Comparison of ENCODE assay signal across 1 cellular context in genomic region chr2:241771286-241772062, GRCh38.
TF ChIP-seq lines count a peak whose summit lies in the region.

No MANE protein-coding gene starts in this region.

TF ChIP-seq in HepG2, 621 proteins besides CTCF, POLR2A, EP300 and RAD21 (continued from another document and continues in another):
- TF ChIP-seq CREM (IDR thresholded peaks at IDR 0.05): peak; percentile 17; the same call in 1 of the 2 replicates
- no peak; the same call in 1 of the 2 replicates for TF ChIP-seq CREM (CRISPR knock-in tag; IDR thresholded peaks at IDR 0.05)
- TF ChIP-seq ZNF703 (CRISPR knock-in tag; IDR thresholded peaks at IDR 0.05; ENCODE audit: borderline replicate concordance): peak; percentile 18; the same call in 1 of the 2 replicates
- TF ChIP-seq DMAP1 (CRISPR knock-in tag; IDR thresholded peaks at IDR 0.05): peak; percentile 96
- TF ChIP-seq, protein P1, sequence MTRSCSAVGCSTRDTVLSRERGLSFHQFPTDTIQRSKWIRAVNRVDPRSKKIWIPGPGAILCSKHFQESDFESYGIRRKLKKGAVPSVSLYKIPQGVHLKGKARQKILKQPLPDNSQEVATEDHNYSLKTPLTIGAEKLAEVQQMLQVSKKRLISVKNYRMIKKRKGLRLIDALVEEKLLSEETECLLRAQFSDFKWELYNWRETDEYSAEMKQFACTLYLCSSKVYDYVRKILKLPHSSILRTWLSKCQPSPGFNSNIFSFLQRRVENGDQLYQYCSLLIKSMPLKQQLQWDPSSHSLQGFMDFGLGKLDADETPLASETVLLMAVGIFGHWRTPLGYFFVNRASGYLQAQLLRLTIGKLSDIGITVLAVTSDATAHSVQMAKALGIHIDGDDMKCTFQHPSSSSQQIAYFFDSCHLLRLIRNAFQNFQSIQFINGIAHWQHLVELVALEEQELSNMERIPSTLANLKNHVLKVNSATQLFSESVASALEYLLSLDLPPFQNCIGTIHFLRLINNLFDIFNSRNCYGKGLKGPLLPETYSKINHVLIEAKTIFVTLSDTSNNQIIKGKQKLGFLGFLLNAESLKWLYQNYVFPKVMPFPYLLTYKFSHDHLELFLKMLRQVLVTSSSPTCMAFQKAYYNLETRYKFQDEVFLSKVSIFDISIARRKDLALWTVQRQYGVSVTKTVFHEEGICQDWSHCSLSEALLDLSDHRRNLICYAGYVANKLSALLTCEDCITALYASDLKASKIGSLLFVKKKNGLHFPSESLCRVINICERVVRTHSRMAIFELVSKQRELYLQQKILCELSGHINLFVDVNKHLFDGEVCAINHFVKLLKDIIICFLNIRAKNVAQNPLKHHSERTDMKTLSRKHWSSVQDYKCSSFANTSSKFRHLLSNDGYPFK (CRISPR knock-in tag; IDR thresholded peaks at IDR 0.05; ENCODE audit: borderline replicate concordance): peak; percentile 64; the same call in 1 of the 2 replicates
- peak; percentile 96 for TF ChIP-seq ZNF446 (CRISPR knock-in tag; IDR thresholded peaks at IDR 0.05)
- no peak; the same call in 1 of the 2 replicates for TF ChIP-seq ZNF160 (CRISPR knock-in tag; IDR thresholded peaks at IDR 0.05)
- no peak for TF ChIP-seq SRSF9 (IDR thresholded peaks at IDR 0.05; ENCODE audit: borderline replicate concordance, insufficient read depth, low read depth, low read length, poor library complexity, severe bottlenecking)
- no peak for TF ChIP-seq ZNF251 (CRISPR knock-in tag; IDR thresholded peaks at IDR 0.05)
- TF ChIP-seq GFI1 (CRISPR knock-in tag; IDR thresholded peaks at IDR 0.05; ENCODE audit: borderline replicate concordance): 0 out of 2 replicates have a peak, but pooled peaks have one; percentile 68
- TF ChIP-seq, protein P2, sequence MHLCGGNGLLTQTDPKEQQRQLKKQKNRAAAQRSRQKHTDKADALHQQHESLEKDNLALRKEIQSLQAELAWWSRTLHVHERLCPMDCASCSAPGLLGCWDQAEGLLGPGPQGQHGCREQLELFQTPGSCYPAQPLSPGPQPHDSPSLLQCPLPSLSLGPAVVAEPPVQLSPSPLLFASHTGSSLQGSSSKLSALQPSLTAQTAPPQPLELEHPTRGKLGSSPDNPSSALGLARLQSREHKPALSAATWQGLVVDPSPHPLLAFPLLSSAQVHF (CRISPR knock-in tag; IDR thresholded peaks at IDR 0.05): peak; percentile 88; the same call in 1 of the 2 replicates
- TF ChIP-seq ZNF501 (CRISPR knock-in tag; IDR thresholded peaks at IDR 0.05): peak; percentile 33; the same call in 1 of the 2 replicates
- TF ChIP-seq ARID2 (CRISPR knock-in tag; IDR thresholded peaks at IDR 0.05; ENCODE audit: borderline replicate concordance): no peak; the same call in 1 of the 2 replicates
- peak; percentile 85 for TF ChIP-seq ZFAT (CRISPR knock-in tag; conservative IDR thresholded peaks at IDR 0.05)
- TF ChIP-seq SMYD3 (CRISPR knock-in tag; IDR thresholded peaks at IDR 0.05): peak; percentile 76; the same call in 1 of the 2 replicates
- 0 out of 2 replicates have a peak, but pooled peaks have one; percentile 10 for TF ChIP-seq ZKSCAN1 (IDR thresholded peaks at IDR 0.05; ENCODE audit: low read length)
- TF ChIP-seq ZNF383 (CRISPR knock-in tag; IDR thresholded peaks at IDR 0.05; ENCODE audit: borderline replicate concordance): no peak
- peak; percentile 77 for TF ChIP-seq AGO1 (IDR thresholded peaks at IDR 0.05; ENCODE audit: low read depth, low read length, poor library complexity, severe bottlenecking)
- no peak for TF ChIP-seq ZNF121 (CRISPR knock-in tag; IDR thresholded peaks at IDR 0.05)
- TF ChIP-seq FOXK1 (CRISPR knock-in tag; IDR thresholded peaks at IDR 0.05; ENCODE audit: borderline replicate concordance, low read depth): no peak; the same call in 1 of the 2 replicates
- TF ChIP-seq TEF (CRISPR knock-in tag; IDR thresholded peaks at IDR 0.05): peak; percentile 74
- TF ChIP-seq, protein P3, sequence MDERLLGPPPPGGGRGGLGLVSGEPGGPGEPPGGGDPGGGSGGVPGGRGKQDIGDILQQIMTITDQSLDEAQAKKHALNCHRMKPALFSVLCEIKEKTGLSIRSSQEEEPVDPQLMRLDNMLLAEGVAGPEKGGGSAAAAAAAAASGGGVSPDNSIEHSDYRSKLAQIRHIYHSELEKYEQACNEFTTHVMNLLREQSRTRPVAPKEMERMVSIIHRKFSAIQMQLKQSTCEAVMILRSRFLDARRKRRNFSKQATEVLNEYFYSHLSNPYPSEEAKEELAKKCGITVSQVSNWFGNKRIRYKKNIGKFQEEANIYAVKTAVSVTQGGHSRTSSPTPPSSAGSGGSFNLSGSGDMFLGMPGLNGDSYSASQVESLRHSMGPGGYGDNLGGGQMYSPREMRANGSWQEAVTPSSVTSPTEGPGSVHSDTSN (CRISPR knock-in tag; IDR thresholded peaks at IDR 0.05): no peak
- TF ChIP-seq RARA (CRISPR knock-in tag; IDR thresholded peaks at IDR 0.05): peak; percentile 40
- TF ChIP-seq RBFOX2 (IDR thresholded peaks at IDR 0.05; ENCODE audit: low read depth, low read length): peak; percentile 94
- peak; percentile 67 for TF ChIP-seq TBX2 (CRISPR knock-in tag; IDR thresholded peaks at IDR 0.05; ENCODE audit: borderline replicate concordance)
- peak; percentile 1; the same call in 1 of the 2 replicates for TF ChIP-seq PPARG (CRISPR knock-in tag; conservative IDR thresholded peaks at IDR 0.05)
- TF ChIP-seq MXD1 (CRISPR knock-in tag; IDR thresholded peaks at IDR 0.05): peak; percentile 91; the same call in 1 of the 2 replicates
- TF ChIP-seq ZNF414 (CRISPR knock-in tag; IDR thresholded peaks at IDR 0.05): 0 out of 2 replicates have a peak, but pooled peaks have one; percentile 31
- TF ChIP-seq, protein P4, sequence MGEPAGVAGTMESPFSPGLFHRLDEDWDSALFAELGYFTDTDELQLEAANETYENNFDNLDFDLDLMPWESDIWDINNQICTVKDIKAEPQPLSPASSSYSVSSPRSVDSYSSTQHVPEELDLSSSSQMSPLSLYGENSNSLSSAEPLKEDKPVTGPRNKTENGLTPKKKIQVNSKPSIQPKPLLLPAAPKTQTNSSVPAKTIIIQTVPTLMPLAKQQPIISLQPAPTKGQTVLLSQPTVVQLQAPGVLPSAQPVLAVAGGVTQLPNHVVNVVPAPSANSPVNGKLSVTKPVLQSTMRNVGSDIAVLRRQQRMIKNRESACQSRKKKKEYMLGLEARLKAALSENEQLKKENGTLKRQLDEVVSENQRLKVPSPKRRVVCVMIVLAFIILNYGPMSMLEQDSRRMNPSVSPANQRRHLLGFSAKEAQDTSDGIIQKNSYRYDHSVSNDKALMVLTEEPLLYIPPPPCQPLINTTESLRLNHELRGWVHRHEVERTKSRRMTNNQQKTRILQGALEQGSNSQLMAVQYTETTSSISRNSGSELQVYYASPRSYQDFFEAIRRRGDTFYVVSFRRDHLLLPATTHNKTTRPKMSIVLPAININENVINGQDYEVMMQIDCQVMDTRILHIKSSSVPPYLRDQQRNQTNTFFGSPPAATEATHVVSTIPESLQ (CRISPR knock-in tag; conservative IDR thresholded peaks at IDR 0.05): peak; percentile 12; the same call in 1 of the 2 replicates
- TF ChIP-seq ZNF552 (CRISPR knock-in tag; IDR thresholded peaks at IDR 0.05; ENCODE audit: borderline replicate concordance): no peak
- TF ChIP-seq ZNF574 (CRISPR knock-in tag; IDR thresholded peaks at IDR 0.05): peak; percentile 78
- TF ChIP-seq ZNF737 (CRISPR knock-in tag; IDR thresholded peaks at IDR 0.05; ENCODE audit: borderline replicate concordance): peak; percentile 88
- no peak for TF ChIP-seq ZNF460 (CRISPR knock-in tag; IDR thresholded peaks at IDR 0.05; ENCODE audit: borderline replicate concordance)
- TF ChIP-seq CBFB (CRISPR knock-in tag; IDR thresholded peaks at IDR 0.05): peak; percentile 80; the same call in 1 of the 2 replicates
- no peak; the same call in 1 of the 2 replicates for TF ChIP-seq FOXA3 (CRISPR knock-in tag; IDR thresholded peaks at IDR 0.05)
- TF ChIP-seq RELA (CRISPR knock-in tag; IDR thresholded peaks at IDR 0.05): 0 out of 2 replicates have a peak, but pooled peaks have one; percentile 19
- TF ChIP-seq TAF1 (CRISPR knock-in tag; IDR thresholded peaks at IDR 0.05): no peak; the same call in 1 of the 2 replicates
- no peak for TF ChIP-seq KIAA2018 (CRISPR knock-in tag; IDR thresholded peaks at IDR 0.05; ENCODE audit: borderline replicate concordance)
